Comparison of ENCODE assay signal across 9 cellular contexts in genomic region chr2:147910990-147911473, GRCh38.
DNase-seq lines count a peak whose midpoint lies in the region; ATAC-seq, FAIRE-seq and TF ChIP-seq lines count a peak whose summit lies in the region.
"Had no signal": no experiment of that assay in that cellular context is flagged by ENCODE, and none has a peak within 500 bp of the region (broad histone marks: within the 10 kb centered on the region; RNA-seq: fewer than 3 reads in every experiment).

No MANE protein-coding gene starts in this region.

- ATAC-seq in natural killer cell, result no peak
- no peak for ATAC-seq in natural killer cell treated with Interleukin-12 subunit alpha and Interleukin-12 subunit beta and Interleukin-15 and Interleukin-18, amount 100 ng/mL, for 72 hours
- ATAC-seq in HG03025 (IDR thresholded peaks at IDR 0.05; ENCODE audit: low FRiP score, unreplicated experiment), result no peak

- peak; percentile 84 for TF ChIP-seq CTCF in natural killer cell (IDR thresholded peaks at IDR 0.05)
- TF ChIP-seq CTCF in brain (conservative IDR thresholded peaks at IDR 0.05), result peak; percentile 88 to 95
- TF ChIP-seq CTCF in testis (IDR thresholded peaks at IDR 0.05), result peak; percentile 66 to 81 (median 76)

- DNase-seq in natural killer cell (no peak), LHCN-M2 (ENCODE audit: low read depth) (peak; percentile 64), RCC 7860 (ENCODE audit: low spot score) (peak; percentile 14), kidney tubule cell (ENCODE audit: low spot score) (peak; percentile 69), testis (peak; percentile 20)
- no peak for DNase-seq in natural killer cell treated with Interleukin-12 subunit alpha and Interleukin-12 subunit beta and Interleukin-15 and Interleukin-18, amount 100 ng/mL, for 72 hours (ENCODE audit: low spot score)

- peak; percentile 74 for FAIRE-seq in RCC 7860 (lab: Jason Lieb, UNC)

- H3K4me3 ChIP-seq in testis, result no peak overlapping the region

- H3K9me3 Mint-ChIP-seq in natural killer cell (no peaks in the 10 kb centered on the region), brain (peaks cover 0 to 6% (median 2%) of the 10 kb centered on the region in 5 experiments)
- H3K9me3 Mint-ChIP-seq in natural killer cell treated with Interleukin-12 subunit alpha and Interleukin-12 subunit beta and Interleukin-15 and Interleukin-18, amount 100 ng/mL, for 72 hours, result no peaks in the 10 kb centered on the region

- H3K36me3 Mint-ChIP-seq in natural killer cell, result no peaks in the 10 kb centered on the region
- H3K36me3 Mint-ChIP-seq in natural killer cell treated with Interleukin-12 subunit alpha and Interleukin-12 subunit beta and Interleukin-15 and Interleukin-18, amount 100 ng/mL, for 72 hours, result no peaks in the 10 kb centered on the region
- peaks cover 45% of the 10 kb centered on the region for H3K36me3 Mint-ChIP-seq in brain

- no peaks in the 10 kb centered on the region for H3K27me3 Mint-ChIP-seq in natural killer cell (ENCODE audit: low read depth in 2 of 2)
- no peaks in the 10 kb centered on the region for H3K27me3 Mint-ChIP-seq in natural killer cell treated with Interleukin-12 subunit alpha and Interleukin-12 subunit beta and Interleukin-15 and Interleukin-18, amount 100 ng/mL, for 72 hours
- H3K27me3 Mint-ChIP-seq in brain, result no peaks in the 10 kb centered on the region

- H3K4me3 Mint-ChIP-seq in natural killer cell, result no peak overlapping the region
- no peak overlapping the region for H3K4me3 Mint-ChIP-seq in natural killer cell treated with Interleukin-12 subunit alpha and Interleukin-12 subunit beta and Interleukin-15 and Interleukin-18, amount 100 ng/mL, for 72 hours
- no peak overlapping the region for H3K4me3 Mint-ChIP-seq in brain

- no peak overlapping the region for H3K27ac ChIP-seq in testis
- H3K27ac ChIP-seq: epithelial cell of prostate had no signal

- H3K27ac Mint-ChIP-seq in natural killer cell (no peak overlapping the region), brain (peak overlapping the region; percentile 47 to 86 (median 82))
- H3K27ac Mint-ChIP-seq in natural killer cell treated with Interleukin-12 subunit alpha and Interleukin-12 subunit beta and Interleukin-15 and Interleukin-18, amount 100 ng/mL, for 72 hours, result no peak overlapping the region

- peaks cover 9 to 14% of the 10 kb centered on the region in 2 donors for H3K4me1 Mint-ChIP-seq in natural killer cell
- peaks cover 0 to 2% of the 10 kb centered on the region in 2 donors for H3K4me1 Mint-ChIP-seq in natural killer cell treated with Interleukin-12 subunit alpha and Interleukin-12 subunit beta and Interleukin-15 and Interleukin-18, amount 100 ng/mL, for 72 hours (ENCODE audit: low read depth in 2 of 2)
- H3K4me1 Mint-ChIP-seq in brain, result peaks cover 58% of the 10 kb centered on the region

- intact Hi-C loops in natural killer cell (cut with micrococcal nuclease), result loop anchor here (1.0 to 10.0 kb wide), 4 partner anchors 623 to 1176 kb away; no protein-coding TSS in a partner anchor
- intact Hi-C loops in testis (cut with DNase I; ENCODE audit: low total_unique reads), result no loop called here

- H3K4me1 ChIP-seq in testis, result peaks cover 5% of the 10 kb centered on the region

- H3K36me3 ChIP-seq in testis (ENCODE audit: low read depth, missing control alignments), result no peaks in the 10 kb centered on the region

- no peaks in the 10 kb centered on the region for H3K9me3 ChIP-seq in testis

- WGBS in testis, 2 donors, result 18 to 21% methylated on average over 2 of the region's 2 CpGs

- H3K27me3 ChIP-seq in testis, result no peaks in the 10 kb centered on the region

- TF ChIP-seq POLR2A in testis (IDR thresholded peaks at IDR 0.05), result no peak

Comparison
In these comparisons a context has a peak if more than half of its experiments do, and no peak if none do; other contexts are left out.
1. DNase-seq: peak in LHCN-M2 (single experiment), RCC 7860 (single experiment), kidney tubule cell (single experiment) and testis (single experiment); none in natural killer cell (single experiment) and natural killer cell treated with Interleukin-12 subunit alpha and Interleukin-12 subunit beta and Interleukin-15 and Interleukin-18, amount 100 ng/mL, for 72 hours (single experiment).
2. H3K27ac Mint-ChIP-seq: peak in brain (5 of 5); none in natural killer cell (0 of 2) and natural killer cell treated with Interleukin-12 subunit alpha and Interleukin-12 subunit beta and Interleukin-15 and Interleukin-18, amount 100 ng/mL, for 72 hours (0 of 2).
3. Peak in every context shown above with its lines, with median percentiles within 50 percentile points of each other: CTCF ChIP-seq.